ENCODE assay signal across 8 cellular contexts in the genomic region with DNA sequence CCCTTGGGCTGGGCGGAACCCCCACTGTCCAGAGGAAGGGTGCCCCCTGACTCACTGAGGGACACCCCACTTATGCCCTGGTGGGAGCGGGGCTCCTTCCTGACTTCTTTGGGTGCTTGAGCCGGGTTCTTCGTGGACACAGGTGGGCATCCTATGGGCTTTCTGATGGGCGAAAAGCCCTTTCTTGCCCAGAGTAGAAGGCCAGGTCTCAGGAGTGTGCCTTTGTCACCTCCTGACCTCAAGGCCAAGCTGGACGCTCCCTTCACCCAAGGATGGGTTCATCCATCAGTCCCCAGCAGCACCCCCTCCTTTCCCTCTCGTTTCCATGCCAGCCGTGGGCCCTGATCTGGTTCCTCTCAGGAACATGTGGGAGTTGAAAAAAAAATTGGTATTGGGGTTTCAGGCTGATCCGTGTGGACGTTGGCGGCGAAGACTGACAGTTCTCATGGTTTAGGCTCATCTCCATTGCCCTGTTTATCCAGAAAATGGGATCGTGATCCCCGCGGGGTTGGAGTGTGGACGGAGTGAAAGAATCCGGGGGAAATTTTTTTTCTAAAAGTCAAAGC. TPM values are rescaled to one million over a fixed set of nuclear protein-coding genes. Genes with fewer than 3 reads are reported as not detected.
DNase-seq lines count a peak whose midpoint lies in the region; ATAC-seq and TF ChIP-seq lines count a peak whose summit lies in the region.

No MANE protein-coding gene starts in this region.

- no peak overlapping the region for H2AFZ ChIP-seq in GM23338

- H3K4me2 ChIP-seq in GM23338 = peak overlapping the region; percentile 92

- no peak overlapping the region for H3K27ac Mint-ChIP-seq in GM23338
- peak overlapping the region; percentile 93 for H3K27ac Mint-ChIP-seq in activated T-helper 17 cell treated with anti-CD3 and anti-CD28 coated beads, Interleukin-2, amount 50 U/mL, for 72 hours
- no peak overlapping the region for H3K27ac Mint-ChIP-seq in stimulated activated memory B cell treated with anti-CD40 and anti-IgM and Interleukin-4, amounts not matched to agents 10 μg/mL and 1 μg/mL and 100 μg/mL, for 72 hours

- peak overlapping the region; percentile 84 for H3K4me3 Mint-ChIP-seq in GM23338
- no peak overlapping the region for H3K4me3 Mint-ChIP-seq in activated T-helper 17 cell treated with anti-CD3 and anti-CD28 coated beads, Interleukin-2, amount 50 U/mL, for 72 hours
- no peak overlapping the region for H3K4me3 Mint-ChIP-seq in stimulated activated memory B cell treated with anti-CD40 and anti-IgM and Interleukin-4, amounts not matched to agents 10 μg/mL and 1 μg/mL and 100 μg/mL, for 72 hours

- H4K20me1 ChIP-seq in GM23338 (replicated peaks; ENCODE audit: insufficient read depth) = 0 out of 2 replicates have a peak, but pooled peaks cover 5% of the 10 kb centered on the region

- H3K79me2 ChIP-seq in GM23338 (replicated peaks; ENCODE audit: insufficient read depth) = peaks cover 59% of the 10 kb centered on the region

- DNase-seq in AG04449 (ENCODE audit: low read depth, low spot score) (no peak), GM23338 (ENCODE audit: low spot score) (no peak), kidney glomerular epithelial cell (lab: John Stamatoyannopoulos, UW) (peak; percentile 24), testis (no peak), NOMO-1 treated with DMSO at 0.1 percent for 48 hours (lab: John Stamatoyannopoulos, UW; ENCODE audit: unreplicated experiment) (no peak)

- H3K27ac ChIP-seq in GM23338 (ENCODE audit: low read depth) = no peak overlapping the region
- peak overlapping the region; percentile 81 to 94 for H3K27ac ChIP-seq in testis

- peaks cover 7% of the 10 kb centered on the region for H3K27me3 Mint-ChIP-seq in GM23338 (ENCODE audit: insufficient read depth, low read depth, poor library complexity)
- H3K27me3 Mint-ChIP-seq in activated T-helper 17 cell treated with anti-CD3 and anti-CD28 coated beads, Interleukin-2, amount 50 U/mL, for 72 hours = no peaks in the 10 kb centered on the region
- H3K27me3 Mint-ChIP-seq in stimulated activated memory B cell treated with anti-CD40 and anti-IgM and Interleukin-4, amounts not matched to agents 10 μg/mL and 1 μg/mL and 100 μg/mL, for 72 hours = no peaks in the 10 kb centered on the region

- H3K4me1 ChIP-seq in GM23338 (ENCODE audit: insufficient read depth) = peaks cover 25% of the 10 kb centered on the region
- peaks cover 46% of the 10 kb centered on the region for H3K4me1 ChIP-seq in testis

- peaks cover 44% of the 10 kb centered on the region for H3K4me1 Mint-ChIP-seq in GM23338
- H3K4me1 Mint-ChIP-seq in activated T-helper 17 cell treated with anti-CD3 and anti-CD28 coated beads, Interleukin-2, amount 50 U/mL, for 72 hours = peaks cover 21% of the 10 kb centered on the region
- peaks cover 57% of the 10 kb centered on the region for H3K4me1 Mint-ChIP-seq in stimulated activated memory B cell treated with anti-CD40 and anti-IgM and Interleukin-4, amounts not matched to agents 10 μg/mL and 1 μg/mL and 100 μg/mL, for 72 hours

- TF ChIP-seq POLR2A in testis (IDR thresholded peaks at IDR 0.05) = no peak

- CTCF ChIA-PET in AG04449 (lab: Yijun Ruan, JAX) = interaction anchor here (1.4 to 3.0 kb wide), 5 partner anchors 10 to 125 kb away, joined by 3 to 12 read pairs (median 7); no protein-coding TSS in a partner anchor

- ATAC-seq in GM23338 = no peak
- ATAC-seq in activated T-helper 17 cell treated with anti-CD3 and anti-CD28 coated beads, Interleukin-2, amount 50 U/mL, for 72 hours (replicated peaks) = no peak
- no peak for ATAC-seq in HG03442 (IDR thresholded peaks at IDR 0.05; ENCODE audit: unreplicated experiment)
- ATAC-seq in stimulated activated memory B cell treated with anti-CD40 and anti-IgM and Interleukin-4, amounts not matched to agents 10 μg/mL and 1 μg/mL and 100 μg/mL, for 72 hours = no peak

- WGBS in testis, 2 donors = 1 to 4% methylated on average over 13 to 16 of the region's 17 CpGs

- peaks cover 7% of the 10 kb centered on the region; the same call in 1 of the 2 replicates for H3F3A ChIP-seq in GM23338 (replicated peaks; ENCODE audit: low read depth)

- TF ChIP-seq CTCF in AG04449 (IDR thresholded peaks at IDR 0.05; ENCODE audit: insufficient read depth, low read length, missing control alignments) (no peak), GM23338 (conservative IDR thresholded peaks at IDR 0.05; ENCODE audit: low read depth in 2 of 2) (no peak), testis (IDR thresholded peaks at IDR 0.05) (no peak)

- intact Hi-C loops in testis (cut with DNase I; ENCODE audit: low total_unique reads) = no loop called here

- H3K36me3 ChIP-seq in GM23338 (ENCODE audit: insufficient read depth) = no peaks in the 10 kb centered on the region
- H3K36me3 ChIP-seq in testis (ENCODE audit: low read depth, missing control alignments) = no peaks in the 10 kb centered on the region

- H3K27me3 ChIP-seq in GM23338 (ENCODE audit: insufficient read depth) (no peaks in the 10 kb centered on the region), testis (no peaks in the 10 kb centered on the region)

- POLR2A ChIA-PET in AG04449 (lab: Yijun Ruan, JAX) = interaction anchor here (0.9 to 2.3 kb wide), 3 partner anchors 29 to 89 kb away, joined by 3 to 7 read pairs (median 5); a partner anchor contains a TSS

- H3K9me2 ChIP-seq in GM23338 (ENCODE audit: insufficient read depth) = peaks cover 5% of the 10 kb centered on the region; the same call in 1 of the 2 replicates

- no peaks in the 10 kb centered on the region for H3K36me3 Mint-ChIP-seq in GM23338 (ENCODE audit: low read depth)
- H3K36me3 Mint-ChIP-seq in activated T-helper 17 cell treated with anti-CD3 and anti-CD28 coated beads, Interleukin-2, amount 50 U/mL, for 72 hours (ENCODE audit: low read depth) = peaks cover 26% of the 10 kb centered on the region
- peaks cover 13% of the 10 kb centered on the region for H3K36me3 Mint-ChIP-seq in stimulated activated memory B cell treated with anti-CD40 and anti-IgM and Interleukin-4, amounts not matched to agents 10 μg/mL and 1 μg/mL and 100 μg/mL, for 72 hours

- peak overlapping the region; percentile 80 for H3K4me3 ChIP-seq in AG04449 (ENCODE audit: low read depth, low read length)
- H3K4me3 ChIP-seq in GM23338 = peak overlapping the region; percentile 87
- peak overlapping the region; percentile 85 to 90 for H3K4me3 ChIP-seq in testis

- H3K9me3 ChIP-seq in testis = no peaks in the 10 kb centered on the region

- H3K9me3 Mint-ChIP-seq in GM23338 = no peaks in the 10 kb centered on the region
- H3K9me3 Mint-ChIP-seq in activated T-helper 17 cell treated with anti-CD3 and anti-CD28 coated beads, Interleukin-2, amount 50 U/mL, for 72 hours = no peaks in the 10 kb centered on the region
- H3K9me3 Mint-ChIP-seq in stimulated activated memory B cell treated with anti-CD40 and anti-IgM and Interleukin-4, amounts not matched to agents 10 μg/mL and 1 μg/mL and 100 μg/mL, for 72 hours = no peaks in the 10 kb centered on the region

TF ChIP-seq in GM23338, 12 proteins besides CTCF, POLR2A, EP300 and RAD21 (continues in another document):
- TF ChIP-seq ZNF114 (CRISPR knock-in tag; IDR thresholded peaks at IDR 0.05) = no peak
- no peak for TF ChIP-seq EZH2phosphoT487 (IDR thresholded peaks at IDR 0.05; ENCODE audit: unreplicated experiment)
- TF ChIP-seq CREB1 (CRISPR knock-in tag; IDR thresholded peaks at IDR 0.05; ENCODE audit: low read depth) = no peak
- TF ChIP-seq STAT1 (IDR thresholded peaks at IDR 0.05; ENCODE audit: unreplicated experiment) = no peak
- no peak for TF ChIP-seq NANOG (IDR thresholded peaks at IDR 0.05; ENCODE audit: borderline replicate concordance)
- TF ChIP-seq, protein P1, sequence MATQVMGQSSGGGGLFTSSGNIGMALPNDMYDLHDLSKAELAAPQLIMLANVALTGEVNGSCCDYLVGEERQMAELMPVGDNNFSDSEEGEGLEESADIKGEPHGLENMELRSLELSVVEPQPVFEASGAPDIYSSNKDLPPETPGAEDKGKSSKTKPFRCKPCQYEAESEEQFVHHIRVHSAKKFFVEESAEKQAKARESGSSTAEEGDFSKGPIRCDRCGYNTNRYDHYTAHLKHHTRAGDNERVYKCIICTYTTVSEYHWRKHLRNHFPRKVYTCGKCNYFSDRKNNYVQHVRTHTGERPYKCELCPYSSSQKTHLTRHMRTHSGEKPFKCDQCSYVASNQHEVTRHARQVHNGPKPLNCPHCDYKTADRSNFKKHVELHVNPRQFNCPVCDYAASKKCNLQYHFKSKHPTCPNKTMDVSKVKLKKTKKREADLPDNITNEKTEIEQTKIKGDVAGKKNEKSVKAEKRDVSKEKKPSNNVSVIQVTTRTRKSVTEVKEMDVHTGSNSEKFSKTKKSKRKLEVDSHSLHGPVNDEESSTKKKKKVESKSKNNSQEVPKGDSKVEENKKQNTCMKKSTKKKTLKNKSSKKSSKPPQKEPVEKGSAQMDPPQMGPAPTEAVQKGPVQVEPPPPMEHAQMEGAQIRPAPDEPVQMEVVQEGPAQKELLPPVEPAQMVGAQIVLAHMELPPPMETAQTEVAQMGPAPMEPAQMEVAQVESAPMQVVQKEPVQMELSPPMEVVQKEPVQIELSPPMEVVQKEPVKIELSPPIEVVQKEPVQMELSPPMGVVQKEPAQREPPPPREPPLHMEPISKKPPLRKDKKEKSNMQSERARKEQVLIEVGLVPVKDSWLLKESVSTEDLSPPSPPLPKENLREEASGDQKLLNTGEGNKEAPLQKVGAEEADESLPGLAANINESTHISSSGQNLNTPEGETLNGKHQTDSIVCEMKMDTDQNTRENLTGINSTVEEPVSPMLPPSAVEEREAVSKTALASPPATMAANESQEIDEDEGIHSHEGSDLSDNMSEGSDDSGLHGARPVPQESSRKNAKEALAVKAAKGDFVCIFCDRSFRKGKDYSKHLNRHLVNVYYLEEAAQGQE (IDR thresholded peaks at IDR 0.05; ENCODE audit: unreplicated experiment) = no peak

RNA-seq across cellular contexts. Expression of a gene that starts 0.7 kb away (rescaled TPM):
- 21.2 and 27.0 TPM in 2 replicates for total RNA-seq in GM23338 (2014; rRNA removed; shearing (Covaris generic))
- polyA plus RNA-seq in GM23338 (2016; fragmentation: Nextera tagmentation; extraction: Ambion mirVana) (6.1 and 7.1 TPM in 2 replicates), testis (ENCODE audit: insufficient read depth, low read depth, low replicate concordance) (15.0 TPM)
- 10 to 100 TPM; 10.8 to 12.7 TPM for total RNA-seq in activated T-helper 17 cell treated with anti-CD3 and anti-CD28 coated beads, Interleukin-2, amount 50 U/mL, for 72 hours
- total RNA-seq in testis = 10 to 100 TPM; 19.1 to 21.1 TPM

RNA-seq across cellular contexts. Expression of a gene that starts 1.6 kb away (rescaled TPM):
- total RNA-seq in GM23338 (2014; rRNA removed; shearing (Covaris generic)) = 5.5 and 6.7 TPM in 2 replicates
- polyA plus RNA-seq in GM23338 (2016; fragmentation: Nextera tagmentation; extraction: Ambion mirVana) (4.0 and 4.9 TPM in 2 replicates), testis (ENCODE audit: insufficient read depth, low read depth, low replicate concordance) (25.1 TPM)
- total RNA-seq in activated T-helper 17 cell treated with anti-CD3 and anti-CD28 coated beads, Interleukin-2, amount 50 U/mL, for 72 hours = 10 to 100 TPM in 1 of 2 donors, 1 to 10 TPM in 1; 9.0 to 15.0 TPM
- total RNA-seq in testis = 10 to 100 TPM; 18.5 to 19.4 TPM

RNA-seq across cellular contexts. Expression of a gene that starts 58.8 kb away (rescaled TPM):
- total RNA-seq in GM23338 (2014; rRNA removed; shearing (Covaris generic)) = 108 and 124 TPM in 2 replicates
- polyA plus RNA-seq in GM23338 (2016; fragmentation: Nextera tagmentation; extraction: Ambion mirVana) = 56.3 and 59.7 TPM in 2 replicates
- 10 to 100 TPM; 15.3 to 32.3 TPM for total RNA-seq in activated T-helper 17 cell treated with anti-CD3 and anti-CD28 coated beads, Interleukin-2, amount 50 U/mL, for 72 hours
- total RNA-seq in testis = 10 to 100 TPM; 95.8 to 96.4 TPM
- polyA plus RNA-seq in testis (ENCODE audit: insufficient read depth, low read depth, low replicate concordance) = 53.1 TPM
